30 cellular contexts compared by ENCODE assay signal in the genomic region with DNA sequence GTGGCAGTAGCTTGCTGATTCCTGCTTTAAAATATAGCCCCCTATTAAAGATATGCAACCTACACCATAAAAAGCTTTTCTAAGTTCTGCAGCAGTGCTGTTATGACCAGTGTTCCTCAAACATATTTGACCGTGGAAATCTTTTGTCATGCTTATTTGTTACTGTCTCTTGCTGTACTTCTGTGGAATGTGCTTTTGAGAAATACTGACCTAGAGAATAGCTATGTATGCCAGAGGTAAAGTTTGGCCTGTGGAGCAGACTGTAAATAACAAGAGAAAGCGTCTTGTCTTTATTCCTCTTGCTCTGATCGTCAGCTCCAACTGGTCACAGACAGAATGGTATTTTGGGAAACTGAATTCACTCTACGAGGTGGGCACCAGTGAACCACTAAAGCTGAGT.
DNase-seq lines count a peak whose midpoint lies in the region; ATAC-seq and TF ChIP-seq lines count a peak whose summit lies in the region.
"Had no signal": no experiment of that assay in that cellular context is flagged by ENCODE, and none has a peak within 500 bp of the region (broad histone marks: within the 10 kb centered on the region; RNA-seq: fewer than 3 reads in every experiment).

No MANE protein-coding gene starts in this region.

- H3K27me3 ChIP-seq in cardiac muscle cell (no peaks in the 10 kb centered on the region), esophagus muscularis mucosa (no peaks in the 10 kb centered on the region)
- H3K27me3 ChIP-seq: gastrocnemius medialis, right atrium auricular region, vagina had no signal

- DNase-seq in cardiac muscle cell (ENCODE audit: low read depth in 1 of 2, low spot score in 1 of 2) (no peak), cardiac septum (ENCODE audit: low spot score) (no peak), astrocyte of the cerebellum (ENCODE audit: low read depth) (peak; percentile 39), iris pigment epithelial cell (ENCODE audit: low read depth) (peak; percentile 80), type B pancreatic cell (ENCODE audit: extremely low spot score, unreplicated experiment) (no peak), esophagus muscularis mucosa (ENCODE audit: extremely low spot score) (no peak), NCI-H82 (lab: John Stamatoyannopoulos, UW) (no peak)
- DNase-seq in stimulated activated effector memory CD8-positive, alpha-beta T cell treated with anti-CD3 and anti-CD28 coated beads, Interleukin-12 subunit alpha, Interleukin-12 subunit beta, amount 100 ng/mL, for 72 hours (ENCODE audit: low spot score in 2 of 2), result no peak
- DNase-seq: activated CD4-positive, alpha-beta T cell treated with anti-CD3 and anti-CD28 coated beads for 36 hours; activated naive CD4-positive, alpha-beta T cell treated with anti-CD3 and anti-CD28 coated beads, Interleukin-2, amount 10 ng/mL, durations not matched to agents 7 days and 5 days; CD4-positive, alpha-beta T cell; central memory CD4-positive, alpha-beta T cell; DND-41; erythroblast; gastrocnemius medialis; GM23248; mammary epithelial cell; MM.1S; NCI-H1930; NCI-H510A treated with DMSO at 0.1 percent for 48 hours; PC-3; stimulated activated CD4-positive, alpha-beta T cell treated with anti-CD3 and anti-CD28 coated beads, Interleukin-1b, Interleukin-23, amount 100 ng/mL, for 48 hours; stimulated activated naive CD8-positive, alpha-beta T cell treated with anti-CD3 and anti-CD28 coated beads, Interleukin-15, amount 100 ng/mL, for 72 hours had no signal

- H3K4me1 Mint-ChIP-seq in type B pancreatic cell (ENCODE audit: unreplicated experiment), result peaks cover 18% of the 10 kb centered on the region
- no peaks in the 10 kb centered on the region for H3K4me1 Mint-ChIP-seq in stimulated activated effector memory CD8-positive, alpha-beta T cell treated with anti-CD3 and anti-CD28 coated beads, Interleukin-12 subunit alpha, Interleukin-12 subunit beta, amount 100 ng/mL, for 72 hours
- H3K4me1 Mint-ChIP-seq: activated CD4-positive, alpha-beta T cell treated with anti-CD3 and anti-CD28 coated beads for 36 hours; activated naive CD4-positive, alpha-beta T cell treated with anti-CD3 and anti-CD28 coated beads, Interleukin-2, amount 10 ng/mL, durations not matched to agents 7 days and 5 days; activated T-helper 17 cell treated with anti-CD3 and anti-CD28 coated beads, Interleukin-2, amount 50 U/mL, for 72 hours; stimulated activated naive CD8-positive, alpha-beta T cell treated with anti-CD3 and anti-CD28 coated beads, Interleukin-15, amount 100 ng/mL, for 72 hours had no signal

- H3K36me3 ChIP-seq in cardiac muscle cell, result no peaks in the 10 kb centered on the region
- no peaks in the 10 kb centered on the region for H3K36me3 ChIP-seq in esophagus muscularis mucosa
- H3K36me3 ChIP-seq: gastrocnemius medialis, right atrium auricular region, thoracic aorta, vagina had no signal

- TF ChIP-seq POLR2A in esophagus muscularis mucosa (IDR thresholded peaks at IDR 0.05; ENCODE audit: low read depth), result no peak

- peaks cover 37% of the 10 kb centered on the region for H3K4me1 ChIP-seq in cardiac muscle cell (ENCODE audit: low read depth)
- H3K4me1 ChIP-seq in esophagus muscularis mucosa, result peaks cover 5 to 23% (median 10%) of the 10 kb centered on the region in 4 donors
- H3K4me1 ChIP-seq: vagina had no signal

- no peaks in the 10 kb centered on the region for H3K9me3 Mint-ChIP-seq in type B pancreatic cell
- H3K9me3 Mint-ChIP-seq in stimulated activated effector memory CD8-positive, alpha-beta T cell treated with anti-CD3 and anti-CD28 coated beads, Interleukin-12 subunit alpha, Interleukin-12 subunit beta, amount 100 ng/mL, for 72 hours, result no peaks in the 10 kb centered on the region
- H3K9me3 Mint-ChIP-seq: activated naive CD4-positive, alpha-beta T cell treated with anti-CD3 and anti-CD28 coated beads, Interleukin-2, amount 10 ng/mL, durations not matched to agents 7 days and 5 days; activated T-helper 17 cell treated with anti-CD3 and anti-CD28 coated beads, Interleukin-2, amount 50 U/mL, for 72 hours; CD4-positive, alpha-beta T cell; dendritic cell treated with granulocyte-macrophage colony-stimulating factor and Interleukin-4, amounts not matched to agents 40 ng/mL and 50 ng/mL, for 4 days; stimulated activated naive CD8-positive, alpha-beta T cell treated with anti-CD3 and anti-CD28 coated beads, Interleukin-15, amount 100 ng/mL, for 72 hours; T-helper 2 cell treated with Interferon-gamma antibody and Interleukin-4, amounts not matched to agents 5 μg/mL and 100 μg/mL, for 36 hours had no signal

- ATAC-seq in stimulated activated effector memory CD8-positive, alpha-beta T cell treated with anti-CD3 and anti-CD28 coated beads, Interleukin-12 subunit alpha, Interleukin-12 subunit beta, amount 100 ng/mL, for 72 hours, result no peak
- ATAC-seq: activated CD4-positive, alpha-beta T cell treated with anti-CD3 and anti-CD28 coated beads for 36 hours; activated T-helper 17 cell treated with anti-CD3 and anti-CD28 coated beads, Interleukin-2, amount 50 U/mL, for 72 hours; gastrocnemius medialis; PC-3; stimulated activated naive CD8-positive, alpha-beta T cell treated with anti-CD3 and anti-CD28 coated beads, Interleukin-15, amount 100 ng/mL, for 72 hours had no signal

- H3K36me3 Mint-ChIP-seq in type B pancreatic cell, result peaks cover 29% of the 10 kb centered on the region
- no peaks in the 10 kb centered on the region for H3K36me3 Mint-ChIP-seq in stimulated activated effector memory CD8-positive, alpha-beta T cell treated with anti-CD3 and anti-CD28 coated beads, Interleukin-12 subunit alpha, Interleukin-12 subunit beta, amount 100 ng/mL, for 72 hours
- H3K36me3 Mint-ChIP-seq: activated naive CD4-positive, alpha-beta T cell treated with anti-CD3 and anti-CD28 coated beads, Interleukin-2, amount 10 ng/mL, durations not matched to agents 7 days and 5 days had no signal

- TF ChIP-seq CTCF in cardiac muscle cell (IDR thresholded peaks at IDR 0.05; ENCODE audit: low read depth, low read length) (no peak), astrocyte of the cerebellum (IDR thresholded peaks at IDR 0.05; ENCODE audit: low read depth, low read length, missing control alignments) (no peak), type B pancreatic cell (conservative IDR thresholded peaks at IDR 0.05) (no peak), esophagus muscularis mucosa (IDR thresholded peaks at IDR 0.05) (no peak)

- H3K27ac Mint-ChIP-seq in type B pancreatic cell, result peak overlapping the region; percentile 76
- H3K27ac Mint-ChIP-seq in stimulated activated effector memory CD8-positive, alpha-beta T cell treated with anti-CD3 and anti-CD28 coated beads, Interleukin-12 subunit alpha, Interleukin-12 subunit beta, amount 100 ng/mL, for 72 hours, result no peak overlapping the region
- H3K27ac Mint-ChIP-seq: activated CD4-positive, alpha-beta T cell treated with anti-CD3 and anti-CD28 coated beads for 36 hours; activated naive CD4-positive, alpha-beta T cell treated with anti-CD3 and anti-CD28 coated beads, Interleukin-2, amount 10 ng/mL, durations not matched to agents 7 days and 5 days; activated T-helper 17 cell treated with anti-CD3 and anti-CD28 coated beads, Interleukin-2, amount 50 U/mL, for 72 hours; CD4-positive, alpha-beta T cell; dendritic cell treated with granulocyte-macrophage colony-stimulating factor and Interleukin-4, amounts not matched to agents 40 ng/mL and 50 ng/mL, for 4 days; stimulated activated naive CD8-positive, alpha-beta T cell treated with anti-CD3 and anti-CD28 coated beads, Interleukin-15, amount 100 ng/mL, for 72 hours; T-helper 2 cell treated with Interferon-gamma antibody and Interleukin-4, amounts not matched to agents 5 μg/mL and 100 μg/mL, for 36 hours had no signal

- intact Hi-C loops in cardiac septum (cut with DNase I) (no loop called here), esophagus muscularis mucosa (cut with DNase I) (no loop called here)

- no peaks in the 10 kb centered on the region for H3K9me3 ChIP-seq in cardiac muscle cell (ENCODE audit: low read depth)
- no peaks in the 10 kb centered on the region for H3K9me3 ChIP-seq in esophagus muscularis mucosa
- H3K9me3 ChIP-seq: gastrocnemius medialis, right atrium auricular region, thoracic aorta, vagina had no signal

- H3K27ac ChIP-seq in cardiac muscle cell (peak overlapping the region; percentile 71), esophagus muscularis mucosa (replicated peaks in 1 of 4) (no peak overlapping the region)
- H3K27ac ChIP-seq: gastrocnemius medialis, GM23248, KMS-11, right atrium auricular region, thoracic aorta, vagina had no signal

- H3K4me3 Mint-ChIP-seq in type B pancreatic cell, result peak overlapping the region; percentile 50
- H3K4me3 Mint-ChIP-seq in stimulated activated effector memory CD8-positive, alpha-beta T cell treated with anti-CD3 and anti-CD28 coated beads, Interleukin-12 subunit alpha, Interleukin-12 subunit beta, amount 100 ng/mL, for 72 hours, result no peak overlapping the region
- H3K4me3 Mint-ChIP-seq: activated CD4-positive, alpha-beta T cell treated with anti-CD3 and anti-CD28 coated beads for 36 hours; activated naive CD4-positive, alpha-beta T cell treated with anti-CD3 and anti-CD28 coated beads, Interleukin-2, amount 10 ng/mL, durations not matched to agents 7 days and 5 days; activated T-helper 17 cell treated with anti-CD3 and anti-CD28 coated beads, Interleukin-2, amount 50 U/mL, for 72 hours; CD4-positive, alpha-beta T cell; dendritic cell treated with granulocyte-macrophage colony-stimulating factor and Interleukin-4, amounts not matched to agents 40 ng/mL and 50 ng/mL, for 4 days; stimulated activated naive CD8-positive, alpha-beta T cell treated with anti-CD3 and anti-CD28 coated beads, Interleukin-15, amount 100 ng/mL, for 72 hours; T-helper 2 cell treated with Interferon-gamma antibody and Interleukin-4, amounts not matched to agents 5 μg/mL and 100 μg/mL, for 36 hours had no signal

- TF ChIP-seq EP300 in esophagus muscularis mucosa (IDR thresholded peaks at IDR 0.05), result no peak

- 87% methylated on average over 4 of the region's 4 CpGs for WGBS in esophagus muscularis mucosa

- in situ Hi-C loops in astrocyte of the cerebellum (cut with HindIII; ENCODE audit: low sequenced_read_pairs), result no loop called here

- no peaks in the 10 kb centered on the region for H3K27me3 Mint-ChIP-seq in type B pancreatic cell
- H3K27me3 Mint-ChIP-seq: activated CD4-positive, alpha-beta T cell treated with anti-CD3 and anti-CD28 coated beads for 36 hours; activated naive CD4-positive, alpha-beta T cell treated with anti-CD3 and anti-CD28 coated beads, Interleukin-2, amount 10 ng/mL, durations not matched to agents 7 days and 5 days; activated T-helper 17 cell treated with anti-CD3 and anti-CD28 coated beads, Interleukin-2, amount 50 U/mL, for 72 hours; CD4-positive, alpha-beta T cell; dendritic cell treated with granulocyte-macrophage colony-stimulating factor and Interleukin-4, amounts not matched to agents 40 ng/mL and 50 ng/mL, for 4 days; stimulated activated naive CD8-positive, alpha-beta T cell treated with anti-CD3 and anti-CD28 coated beads, Interleukin-15, amount 100 ng/mL, for 72 hours had no signal

- no peak overlapping the region for H3K4me3 ChIP-seq in cardiac muscle cell
- no peak overlapping the region for H3K4me3 ChIP-seq in astrocyte of the cerebellum (ENCODE audit: low read depth, low read length)
- H3K4me3 ChIP-seq in esophagus muscularis mucosa, result no peak overlapping the region
- H3K4me3 ChIP-seq: gastrocnemius medialis, GM23248, right atrium auricular region, thoracic aorta, vagina had no signal

Comparison
In these comparisons a context has a peak if more than half of its experiments do, and no peak if none do; other contexts are left out.
1. DNase-seq: peak in astrocyte of the cerebellum (single experiment) and iris pigment epithelial cell (single experiment); none in cardiac muscle cell (0 of 2), cardiac septum (single experiment), type B pancreatic cell (single experiment), stimulated activated effector memory CD8-positive, alpha-beta T cell treated with anti-CD3 and anti-CD28 coated beads, Interleukin-12 subunit alpha, Interleukin-12 subunit beta, amount 100 ng/mL, for 72 hours (0 of 2), esophagus muscularis mucosa (single experiment) and NCI-H82 (single experiment).